In the genomic region with DNA sequence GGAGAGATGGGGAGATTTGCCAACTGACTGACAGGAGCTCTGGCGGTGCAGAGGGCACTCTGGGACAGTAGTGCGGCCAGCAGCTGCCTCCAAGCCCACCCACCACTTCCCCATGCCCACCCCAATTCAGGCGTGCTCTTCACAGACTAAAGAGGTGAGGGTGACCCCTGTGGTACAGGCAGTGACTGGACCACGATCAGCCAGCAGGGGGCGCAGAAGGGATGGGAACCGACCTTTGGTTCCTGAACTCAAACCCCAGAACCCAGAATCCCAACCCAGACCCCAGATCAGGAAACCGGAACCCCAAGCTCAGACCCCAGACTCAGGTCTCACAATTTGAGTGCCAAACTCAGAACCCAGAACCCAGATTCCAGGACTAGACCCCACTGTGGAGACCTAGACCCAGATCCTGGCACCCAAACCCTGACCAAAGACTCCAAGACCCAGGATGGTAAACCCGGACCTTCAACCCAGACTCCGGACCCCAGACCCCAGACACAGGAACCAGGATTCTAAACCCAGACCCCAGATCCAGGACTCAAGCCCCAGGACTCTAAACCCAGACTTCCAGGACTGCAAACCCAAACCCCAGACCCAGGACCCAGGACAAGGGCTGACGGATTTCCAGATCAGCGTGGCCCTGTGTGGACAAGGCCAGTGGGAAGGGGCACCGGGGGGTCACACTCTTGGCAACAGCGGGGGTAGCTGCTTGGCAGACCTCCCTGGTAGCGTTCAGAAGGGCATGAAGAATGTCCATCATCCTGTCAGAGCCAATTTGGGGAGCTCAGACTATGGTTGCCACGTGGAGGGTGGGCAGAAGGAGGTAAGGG, we compare ENCODE assay signal across 8 cellular contexts. TPM values are rescaled to one million over a fixed set of nuclear protein-coding genes. Genes with fewer than 3 reads are reported as not detected.
DNase-seq lines count a peak whose midpoint lies in the region; ATAC-seq and TF ChIP-seq lines count a peak whose summit lies in the region.

No MANE protein-coding gene starts in this region.

- no peaks in the 10 kb centered on the region for H4K20me1 ChIP-seq in GM23248 (ENCODE audit: insufficient read depth)

- no peak for DNase-seq in AG09309 (ENCODE audit: low read depth)
- peak; percentile 64 for DNase-seq in GM23248
- peak in 1 of 2 donors; percentile 88 for DNase-seq in activated naive CD4-positive, alpha-beta T cell treated with anti-CD3 and anti-CD28 coated beads, Interleukin-2, amount 50 U/mL, for 72 hours (ENCODE audit: low spot score in 2 of 2)
- peak; percentile 92 for DNase-seq in cardiac septum (ENCODE audit: low spot score)
- peak; percentile 73 for DNase-seq in retina
- DNase-seq in aorta = peak; percentile 88 to 98

- H3K36me3 Mint-ChIP-seq in activated naive CD4-positive, alpha-beta T cell treated with anti-CD3 and anti-CD28 coated beads, Interleukin-2, amount 50 U/mL, for 72 hours = no peaks in the 10 kb centered on the region

- no peaks in the 10 kb centered on the region for H3K79me2 ChIP-seq in GM23248 (ENCODE audit: insufficient read depth)

- H3K9ac ChIP-seq in GM23248 = no peak overlapping the region

- 10 to 17% methylated on average over 12 to 15 of the region's 15 CpGs for WGBS in GM23248 (ENCODE audit: low coverage in 1 of 2, low lambda C conversion rate in 2 of 2, missing lambda C conversion rate in 2 of 2), 2 experiments
- 15 to 16% methylated on average over 15 of the region's 15 CpGs for WGBS in aorta, 2 donors

- ATAC-seq in SK-N-SH treated with all-trans-retinoic acid at 6 μM for 48 hours (peak; percentile 84), aorta (ENCODE audit: low FRiP score) (peak; percentile 84), GM21526 (IDR thresholded peaks at IDR 0.05; ENCODE audit: low FRiP score, unreplicated experiment) (no peak)
- ATAC-seq in activated naive CD4-positive, alpha-beta T cell treated with anti-CD3 and anti-CD28 coated beads, Interleukin-2, amount 50 U/mL, for 72 hours = peak; percentile 75 to 77

- H3K4me3 ChIP-seq in AG09309 (ENCODE audit: control insufficient read depth, low read depth, low read length) (no peak overlapping the region), GM23248 (no peak overlapping the region), aorta (ENCODE audit: low read length in 2 of 2) (no peak overlapping the region)

- no peaks in the 10 kb centered on the region for H3K9me2 ChIP-seq in GM23248 (ENCODE audit: insufficient read depth)

- no peak overlapping the region for H3K27ac ChIP-seq in GM23248
- H3K27ac ChIP-seq in aorta (ENCODE audit: low read depth in 1 of 2, low read length in 2 of 2) = no peak overlapping the region

- no peak overlapping the region for H3K27ac Mint-ChIP-seq in activated naive CD4-positive, alpha-beta T cell treated with anti-CD3 and anti-CD28 coated beads, Interleukin-2, amount 50 U/mL, for 72 hours

- H3K27me3 ChIP-seq in GM23248 (replicated peaks; ENCODE audit: insufficient read depth) = peaks cover 1% of the 10 kb centered on the region; the same call in 1 of the 2 replicates
- no peaks in the 10 kb centered on the region for H3K27me3 ChIP-seq in aorta (ENCODE audit: control insufficient read depth in 1 of 2, insufficient read depth in 2 of 2, low read length in 1 of 2)

- intact Hi-C loops in cardiac septum (cut with DNase I) (loop anchor here (1.0 kb wide), 2 partner anchors 28 to 42 kb away; no protein-coding TSS in a partner anchor), aorta (cut with DNase I) (loop anchor here (2.0 to 10.0 kb wide), 4 partner anchors 26 to 458 kb away; no protein-coding TSS in a partner anchor)

- H3K9me3 ChIP-seq in GM23248 (ENCODE audit: low read depth) = no peaks in the 10 kb centered on the region
- H3K9me3 ChIP-seq in aorta (ENCODE audit: control insufficient read depth, low read length) = no peaks in the 10 kb centered on the region

- H3K36me3 ChIP-seq in GM23248 (ENCODE audit: low read depth) = no peaks in the 10 kb centered on the region
- no peaks in the 10 kb centered on the region for H3K36me3 ChIP-seq in aorta (ENCODE audit: control insufficient read depth in 1 of 2, insufficient read depth in 2 of 2, low read length in 1 of 2)

- H3K4me2 ChIP-seq in GM23248 (ENCODE audit: unreplicated experiment) = no peak overlapping the region

- H3F3A ChIP-seq in GM23248 (ENCODE audit: insufficient read depth) = no peaks in the 10 kb centered on the region

- TF ChIP-seq CTCF in AG09309 (IDR thresholded peaks at IDR 0.05; ENCODE audit: control insufficient read depth, insufficient read depth, low read depth, low read length, missing control alignments) = peak; percentile 90

- H3K4me1 ChIP-seq in GM23248 (ENCODE audit: insufficient read depth) = peaks cover 9% of the 10 kb centered on the region; the same call in 1 of the 2 replicates
- peaks cover 0 to 2% of the 10 kb centered on the region in 2 donors for H3K4me1 ChIP-seq in aorta (ENCODE audit: control insufficient read depth in 1 of 2, insufficient read depth in 2 of 2, low read length in 2 of 2)

- in situ Hi-C loops in GM23248 (cut with MboI) = no loop called here

- no peaks in the 10 kb centered on the region for H3K9me3 Mint-ChIP-seq in activated naive CD4-positive, alpha-beta T cell treated with anti-CD3 and anti-CD28 coated beads, Interleukin-2, amount 50 U/mL, for 72 hours

- H2AFZ ChIP-seq in GM23248 = no peak overlapping the region

TF ChIP-seq in SK-N-SH treated with all-trans-retinoic acid at 6 μM for 48 hours, 23 proteins besides CTCF, POLR2A, EP300 and RAD21:
- no peak for TF ChIP-seq ZNF8 (CRISPR knock-in tag; IDR thresholded peaks at IDR 0.05)
- no peak for TF ChIP-seq RARB (CRISPR knock-in tag; IDR thresholded peaks at IDR 0.05)
- no peak for TF ChIP-seq ESRRG (CRISPR knock-in tag; IDR thresholded peaks at IDR 0.05)
- TF ChIP-seq TCF4 (CRISPR knock-in tag; IDR thresholded peaks at IDR 0.05; ENCODE audit: borderline replicate concordance) = no peak
- TF ChIP-seq ZC3H10 (CRISPR knock-in tag; IDR thresholded peaks at IDR 0.05) = no peak
- no peak for TF ChIP-seq TOX (CRISPR knock-in tag; IDR thresholded peaks at IDR 0.05; ENCODE audit: borderline replicate concordance)
- TF ChIP-seq ARNTL (CRISPR knock-in tag; IDR thresholded peaks at IDR 0.05; ENCODE audit: borderline replicate concordance, low read depth) = no peak
- TF ChIP-seq ISL1 (CRISPR knock-in tag; IDR thresholded peaks at IDR 0.05) = no peak
- TF ChIP-seq, protein P1, sequence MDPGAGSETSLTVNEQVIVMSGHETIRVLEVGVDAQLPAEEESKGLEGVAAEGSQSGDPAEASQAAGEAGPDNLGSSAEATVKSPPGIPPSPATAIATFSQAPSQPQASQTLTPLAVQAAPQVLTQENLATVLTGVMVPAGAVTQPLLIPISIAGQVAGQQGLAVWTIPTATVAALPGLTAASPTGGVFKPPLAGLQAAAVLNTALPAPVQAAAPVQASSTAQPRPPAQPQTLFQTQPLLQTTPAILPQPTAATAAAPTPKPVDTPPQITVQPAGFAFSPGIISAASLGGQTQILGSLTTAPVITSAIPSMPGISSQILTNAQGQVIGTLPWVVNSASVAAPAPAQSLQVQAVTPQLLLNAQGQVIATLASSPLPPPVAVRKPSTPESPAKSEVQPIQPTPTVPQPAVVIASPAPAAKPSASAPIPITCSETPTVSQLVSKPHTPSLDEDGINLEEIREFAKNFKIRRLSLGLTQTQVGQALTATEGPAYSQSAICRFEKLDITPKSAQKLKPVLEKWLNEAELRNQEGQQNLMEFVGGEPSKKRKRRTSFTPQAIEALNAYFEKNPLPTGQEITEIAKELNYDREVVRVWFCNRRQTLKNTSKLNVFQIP (CRISPR knock-in tag; IDR thresholded peaks at IDR 0.05; ENCODE audit: borderline replicate concordance, low read depth) = no peak
- no peak for TF ChIP-seq ZFP3 (CRISPR knock-in tag; IDR thresholded peaks at IDR 0.05)
- no peak for TF ChIP-seq SNAI2 (CRISPR knock-in tag; IDR thresholded peaks at IDR 0.05)
- TF ChIP-seq OSR1 (CRISPR knock-in tag; IDR thresholded peaks at IDR 0.05) = no peak

RNA-seq across cellular contexts. Expression of gene MYL3, which starts 3.7 kb away (rescaled TPM):
- total RNA-seq in GM23248 (2014; rRNA removed; shearing (Covaris generic)) = not detected in 2 replicates
- polyA plus RNA-seq in GM23248 (2016; fragmentation: Nextera tagmentation; extraction: Ambion mirVana) (0.68 TPM in 1 of 2 replicates, not detected in the other), aorta (10 to 100 TPM in 1 of 2 donors, 1 to 10 TPM in 1; 2.6 to 14.3 TPM)
- not detected for total RNA-seq in activated naive CD4-positive, alpha-beta T cell treated with anti-CD3 and anti-CD28 coated beads, Interleukin-2, amount 50 U/mL, for 72 hours
- total RNA-seq in cardiac septum (3,804 TPM), aorta (1 to 10 TPM; 1.8 to 3.0 TPM)

RNA-seq across cellular contexts. Expression of gene PTH1R, which starts 10.6 kb away (rescaled TPM):
- 1.3 TPM in 1 of 2 replicates, not detected in the other for total RNA-seq in GM23248 (2014; rRNA removed; shearing (Covaris generic))
- polyA plus RNA-seq in GM23248 (2016; fragmentation: Nextera tagmentation; extraction: Ambion mirVana) = 0.37 and 0.60 TPM in 2 replicates
- total RNA-seq in activated naive CD4-positive, alpha-beta T cell treated with anti-CD3 and anti-CD28 coated beads, Interleukin-2, amount 50 U/mL, for 72 hours = not detected
- total RNA-seq in cardiac septum = 5.4 TPM
- 1 to 10 TPM; 6.6 to 6.7 TPM for total RNA-seq in aorta
- polyA plus RNA-seq in aorta = 10 to 100 TPM in 1 of 2 donors, 1 to 10 TPM in 1; 8.4 to 38.6 TPM

Comparison
In these comparisons a context has a peak if more than half of its experiments do, and no peak if none do; other contexts are left out.
1. RNA of gene MYL3, which starts 3.7 kb away (total RNA-seq): 3,804 TPM in cardiac septum (single experiment); 1.8 to 3.0 TPM in aorta, not detected in GM23248 and not detected in activated naive CD4-positive, alpha-beta T cell treated with anti-CD3 and anti-CD28 coated beads, Interleukin-2, amount 50 U/mL, for 72 hours; every median in the first group is over 100 times any median in the second.